18 cellular contexts compared by ENCODE assay signal in the genomic region with DNA sequence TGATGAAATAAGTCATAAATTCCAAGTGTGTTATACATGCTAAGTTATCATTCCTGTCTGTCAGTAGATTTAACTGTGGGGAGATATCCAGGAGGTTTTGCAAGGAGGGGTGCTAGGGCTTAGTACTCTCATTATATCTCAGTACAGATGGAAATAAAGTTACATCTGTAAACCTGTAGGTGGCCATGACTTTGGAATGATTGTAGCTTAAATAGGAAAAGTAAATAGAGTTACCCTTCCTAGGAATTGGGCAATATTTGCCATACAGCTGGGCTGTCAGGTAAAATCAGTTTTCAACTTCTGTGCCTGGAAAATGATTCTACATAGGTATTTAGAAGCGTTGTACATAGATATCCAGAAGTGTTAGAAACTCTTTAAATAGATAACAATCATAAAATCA. TPM values are rescaled to one million over a fixed set of nuclear protein-coding genes. Genes with fewer than 3 reads are reported as not detected.
DNase-seq lines count a peak whose midpoint lies in the region; ATAC-seq and TF ChIP-seq lines count a peak whose summit lies in the region.
"Had no signal": no experiment of that assay in that cellular context is flagged by ENCODE, and none has a peak within 500 bp of the region (broad histone marks: within the 10 kb centered on the region; RNA-seq: fewer than 3 reads in every experiment).

No MANE protein-coding gene starts in this region.

- TF ChIP-seq CTCF in HFFc6 (IDR thresholded peaks at IDR 0.05), result peak; percentile 32; the same call in 1 of the 2 replicates
- 0 out of 2 replicates have a peak, but pooled peaks have one; percentile 36 for TF ChIP-seq CTCF in PC-3 (conservative IDR thresholded peaks at IDR 0.05; ENCODE audit: low read depth, low read length)
- peak; percentile 28 for TF ChIP-seq CTCF in glutamatergic neuron (IDR thresholded peaks at IDR 0.05; ENCODE audit: partially characterized antibody, unreplicated experiment)
- TF ChIP-seq CTCF in osteoblast (IDR thresholded peaks at IDR 0.05; ENCODE audit: extremely low read depth, low read depth, low read length), result no peak
- TF ChIP-seq CTCF in tibial artery (IDR thresholded peaks at IDR 0.05), result no peak

- no peaks in the 10 kb centered on the region for H3F3A ChIP-seq in PC-3 (ENCODE audit: low read length, unreplicated experiment)

- H3K36me3 Mint-ChIP-seq in HFFc6 (ENCODE audit: low read depth) (no peaks in the 10 kb centered on the region; the same call in 1 of the 2 replicates), glutamatergic neuron (ENCODE audit: unreplicated experiment) (peaks cover 4% of the 10 kb centered on the region)
- no peaks in the 10 kb centered on the region for H3K36me3 Mint-ChIP-seq in activated CD4-positive, alpha-beta memory T cell treated with anti-CD3 and anti-CD28 coated beads, Interleukin-2, amount 10 ng/mL, durations not matched to agents 7 days and 5 days (ENCODE audit: low read depth)

- POLR2A ChIA-PET in PC-3 (lab: Charles Lee; ENCODE audit: unreplicated experiment), result no interaction called here
- POLR2A ChIA-PET in activated CD4-positive, alpha-beta memory T cell treated with anti-CD3 and anti-CD28 coated beads, Interleukin-2, amount 10 ng/mL, durations not matched to agents 7 days and 5 days (lab: Charles Lee), result no interaction called here

- H3K36me3 ChIP-seq in PC-3 (ENCODE audit: low read depth, low read length) (no peaks in the 10 kb centered on the region), osteoblast (ENCODE audit: insufficient read depth, low read length) (no peaks in the 10 kb centered on the region), tibial artery (no peaks in the 10 kb centered on the region)
- H3K36me3 ChIP-seq: SJSA1 had no signal

- H3K4me3 Mint-ChIP-seq in HFFc6 (no peak overlapping the region), glutamatergic neuron (ENCODE audit: unreplicated experiment) (no peak overlapping the region)
- no peak overlapping the region for H3K4me3 Mint-ChIP-seq in activated CD4-positive, alpha-beta memory T cell treated with anti-CD3 and anti-CD28 coated beads, Interleukin-2, amount 10 ng/mL, durations not matched to agents 7 days and 5 days
- H3K4me3 Mint-ChIP-seq: CD8-positive, alpha-beta memory T cell had no signal

- H3K4me2 ChIP-seq in PC-3 (ENCODE audit: low read length), result no peak overlapping the region
- H3K4me2 ChIP-seq in osteoblast (ENCODE audit: insufficient read depth, low read length), result no peak overlapping the region

- H3K27me3 ChIP-seq in PC-3 (ENCODE audit: low read length), result peaks cover 76% of the 10 kb centered on the region
- peaks cover 37% of the 10 kb centered on the region for H3K27me3 ChIP-seq in osteoblast (ENCODE audit: insufficient read depth, low read length)
- H3K27me3 ChIP-seq in tibial artery, result no peaks in the 10 kb centered on the region
- H3K27me3 ChIP-seq: SJSA1 had no signal

- intact Hi-C loops in PC-3 (cut with micrococcal nuclease) (no loop called here), tibial artery (cut with DNase I; ENCODE audit: low total_unique reads) (no loop called here)

- no peak for DNase-seq in HFFc6
- peak; percentile 33 for DNase-seq in PC-3
- no peak for DNase-seq in glutamatergic neuron
- peak; percentile 15 for DNase-seq in osteoblast (ENCODE audit: insufficient read length, low spot score, missing footprints)
- DNase-seq in activated naive CD4-positive, alpha-beta T cell treated with anti-CD3 and anti-CD28 coated beads, Interleukin-2, amount 50 U/mL, for 16 hours, result no peak
- no peak for DNase-seq in tibial artery
- DNase-seq in activated CD4-positive, alpha-beta memory T cell treated with anti-CD3 and anti-CD28 coated beads, Interleukin-2, amount 10 ng/mL, durations not matched to agents 7 days and 5 days, result no peak
- DNase-seq: C1 segment of cervical spinal cord; CD8-positive, alpha-beta memory T cell; DMS79 treated with DMSO at 0.1 percent for 48 hours; H7; NCI-H1105 treated with DMSO at 0.1 percent for 48 hours; NCI-H1694; NCI-H2081 treated with DMSO at 0.1 percent for 48 hours; NCI-H510A; NCI-H774 had no signal

- no TSS peak for BruUV-seq in PC-3 (replicated peaks; lab: Mats Ljungman, UMichigan)

- no peak overlapping the region for H3K9ac ChIP-seq in PC-3 (ENCODE audit: low read length)

- H3K9me3 ChIP-seq in PC-3 (ENCODE audit: low read length) (no peaks in the 10 kb centered on the region), osteoblast (ENCODE audit: low read depth, low read length) (no peaks in the 10 kb centered on the region), tibial artery (no peaks in the 10 kb centered on the region)
- H3K9me3 ChIP-seq: SJSA1 had no signal

- H3K4me1 ChIP-seq in PC-3 (ENCODE audit: insufficient read depth, low read length), result no peaks in the 10 kb centered on the region
- H3K4me1 ChIP-seq in osteoblast (ENCODE audit: insufficient read depth, low read length), result no peaks in the 10 kb centered on the region
- H3K4me1 ChIP-seq in tibial artery, result no peaks in the 10 kb centered on the region
- H3K4me1 ChIP-seq: SJSA1 had no signal

- H4K20me1 ChIP-seq in PC-3 (ENCODE audit: low read length), result no peaks in the 10 kb centered on the region
- no peaks in the 10 kb centered on the region for H4K20me1 ChIP-seq in osteoblast (ENCODE audit: insufficient read depth, low read length)

- ATAC-seq in PC-3 (no peak), GM21390 (IDR thresholded peaks at IDR 0.05; ENCODE audit: unreplicated experiment) (no peak)

- H3K9me3 Mint-ChIP-seq in HFFc6 (0 out of 2 replicates have a peak, but pooled peaks cover 3% of the 10 kb centered on the region), glutamatergic neuron (ENCODE audit: unreplicated experiment) (no peaks in the 10 kb centered on the region)
- no peaks in the 10 kb centered on the region for H3K9me3 Mint-ChIP-seq in activated CD4-positive, alpha-beta memory T cell treated with anti-CD3 and anti-CD28 coated beads, Interleukin-2, amount 10 ng/mL, durations not matched to agents 7 days and 5 days

- no peaks in the 10 kb centered on the region for H3K9me2 ChIP-seq in PC-3 (replicated peaks; ENCODE audit: low read length)

- H2AFZ ChIP-seq in PC-3 (ENCODE audit: low read length) (no peak overlapping the region), osteoblast (ENCODE audit: low read length) (no peak overlapping the region)

- H3K27ac ChIP-seq in PC-3 (ENCODE audit: low read length), result no peak overlapping the region
- no peak overlapping the region for H3K27ac ChIP-seq in osteoblast (ENCODE audit: low read depth, low read length)
- H3K27ac ChIP-seq in tibial artery, result no peak overlapping the region
- H3K27ac ChIP-seq: SJSA1 had no signal

- CTCF ChIA-PET in PC-3 (lab: Charles Lee), result no interaction called here
- CTCF ChIA-PET in activated CD4-positive, alpha-beta memory T cell treated with anti-CD3 and anti-CD28 coated beads, Interleukin-2, amount 10 ng/mL, durations not matched to agents 7 days and 5 days (lab: Charles Lee), result no interaction called here

- H3K4me1 Mint-ChIP-seq in HFFc6 (ENCODE audit: low read depth), result no peaks in the 10 kb centered on the region
- no peaks in the 10 kb centered on the region for H3K4me1 Mint-ChIP-seq in glutamatergic neuron (ENCODE audit: low read depth, unreplicated experiment)
- H3K4me1 Mint-ChIP-seq in activated CD4-positive, alpha-beta memory T cell treated with anti-CD3 and anti-CD28 coated beads, Interleukin-2, amount 10 ng/mL, durations not matched to agents 7 days and 5 days, result no peaks in the 10 kb centered on the region
- H3K4me1 Mint-ChIP-seq: CD8-positive, alpha-beta memory T cell had no signal

- H3K79me2 ChIP-seq in PC-3 (ENCODE audit: low read length), result no peaks in the 10 kb centered on the region
- H3K79me2 ChIP-seq in osteoblast (ENCODE audit: insufficient read depth, low read length), result no peaks in the 10 kb centered on the region

- no peak overlapping the region for H3K4me3 ChIP-seq in PC-3 (ENCODE audit: low read length)
- H3K4me3 ChIP-seq in osteoblast (ENCODE audit: insufficient read depth, low read length), result no peak overlapping the region
- no peak overlapping the region for H3K4me3 ChIP-seq in tibial artery
- H3K4me3 ChIP-seq: SJSA1 had no signal

- H3K27ac Mint-ChIP-seq in HFFc6 (no peak overlapping the region), glutamatergic neuron (ENCODE audit: unreplicated experiment) (no peak overlapping the region)
- H3K27ac Mint-ChIP-seq in activated CD4-positive, alpha-beta memory T cell treated with anti-CD3 and anti-CD28 coated beads, Interleukin-2, amount 10 ng/mL, durations not matched to agents 7 days and 5 days, result no peak overlapping the region
- H3K27ac Mint-ChIP-seq: CD8-positive, alpha-beta memory T cell had no signal

- H3K27me3 Mint-ChIP-seq in HFFc6 (ENCODE audit: insufficient read depth) (peaks cover 7% of the 10 kb centered on the region; the same call in 1 of the 2 replicates), glutamatergic neuron (ENCODE audit: unreplicated experiment) (peaks cover 2% of the 10 kb centered on the region)
- peaks cover 30% of the 10 kb centered on the region for H3K27me3 Mint-ChIP-seq in activated CD4-positive, alpha-beta memory T cell treated with anti-CD3 and anti-CD28 coated beads, Interleukin-2, amount 10 ng/mL, durations not matched to agents 7 days and 5 days

RNA-seq across cellular contexts. Expression of a gene that starts 19.8 kb away (rescaled TPM):
- total RNA-seq in HFFc6 (2021; fragmentation: NEBNext Ultra II Directional; extraction: Animal tissue kit (Norgen Biotek cat#: 25700)), result under 1 TPM in 2 of 6 experiments, not detected in 4; 0.09 to 0.15 TPM
- total RNA-seq in PC-3 (2014; rRNA removed), result not detected in 2 replicates
- total RNA-seq in glutamatergic neuron (ENCODE audit: unreplicated experiment), result not detected
- total RNA-seq in osteoblast, result not detected in 2 replicates
- not detected for total RNA-seq in activated CD4-positive, alpha-beta memory T cell treated with anti-CD3 and anti-CD28 coated beads, Interleukin-2, amount 10 ng/mL, durations not matched to agents 7 days and 5 days
- total RNA-seq: CD8-positive, alpha-beta memory T cell had no signal

Comparison
In these comparisons a context has a peak if more than half of its experiments do, and no peak if none do; other contexts are left out.
1. DNase-seq: peak in PC-3 (single experiment) and osteoblast (single experiment); none in HFFc6 (single experiment), glutamatergic neuron (single experiment), activated naive CD4-positive, alpha-beta T cell treated with anti-CD3 and anti-CD28 coated beads, Interleukin-2, amount 50 U/mL, for 16 hours (single experiment), tibial artery (0 of 2) and activated CD4-positive, alpha-beta memory T cell treated with anti-CD3 and anti-CD28 coated beads, Interleukin-2, amount 10 ng/mL, durations not matched to agents 7 days and 5 days (single experiment).
2. CTCF ChIP-seq: peak in HFFc6 (single experiment), PC-3 (single experiment) and glutamatergic neuron (single experiment); none in osteoblast (single experiment) and tibial artery (0 of 2).